Comparison of ENCODE assay signal across 1 cellular context in the genomic region with DNA sequence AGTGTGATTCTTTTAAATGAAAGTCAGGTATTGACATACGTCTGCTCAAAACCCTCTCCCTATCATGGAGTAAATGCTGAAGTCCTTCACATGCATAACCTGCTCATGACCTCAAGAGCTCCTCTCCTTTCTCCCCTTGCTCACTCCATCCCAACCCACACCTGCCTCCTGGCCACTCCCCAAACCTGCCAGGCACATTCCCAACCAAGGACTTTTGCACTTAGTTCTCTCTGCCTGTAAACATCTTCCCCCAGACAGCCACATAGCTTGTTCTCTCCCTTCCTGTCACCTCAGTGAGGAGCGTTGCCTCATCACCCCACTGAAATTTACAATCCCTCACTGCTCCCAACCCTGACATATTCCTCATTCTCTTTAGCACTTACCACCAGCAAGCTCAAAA.
TF ChIP-seq lines count a peak whose summit lies in the region.

No MANE protein-coding gene starts in this region.

TF ChIP-seq in HepG2, 621 proteins besides CTCF, POLR2A, EP300 and RAD21:
- TF ChIP-seq HCFC1 (IDR thresholded peaks at IDR 0.05; ENCODE audit: low read depth, low read length) (no peak), ZNF75D (CRISPR knock-in tag; IDR thresholded peaks at IDR 0.05; ENCODE audit: borderline replicate concordance) (no peak), HNF4A (CRISPR knock-in tag; IDR thresholded peaks at IDR 0.05) (peak; percentile 51; the same call in 1 of the 2 replicates), SAP130 (CRISPR knock-in tag; IDR thresholded peaks at IDR 0.05; ENCODE audit: low read depth) (peak; percentile 39), SP5 (CRISPR knock-in tag; IDR thresholded peaks at IDR 0.05; ENCODE audit: borderline replicate concordance, low read depth) (no peak), ZNF775 (CRISPR knock-in tag; IDR thresholded peaks at IDR 0.05; ENCODE audit: borderline replicate concordance) (peak; percentile 96), FOXA1 (IDR thresholded peaks at IDR 0.05) (no peak), FOXA1 (CRISPR knock-in tag; IDR thresholded peaks at IDR 0.05) (peak; percentile 33; the same call in 1 of the 2 replicates), BHLHE40 (IDR thresholded peaks at IDR 0.05; ENCODE audit: low read length) (no peak), FOXA3 (CRISPR knock-in tag; IDR thresholded peaks at IDR 0.05) (peak; percentile 37; the same call in 1 of the 2 replicates), ZNF17 (CRISPR knock-in tag; IDR thresholded peaks at IDR 0.05) (no peak), FOXK1 (CRISPR knock-in tag; IDR thresholded peaks at IDR 0.05; ENCODE audit: borderline replicate concordance, low read depth) (0 out of 2 replicates have a peak, but pooled peaks have one; percentile 34), ZNF383 (CRISPR knock-in tag; IDR thresholded peaks at IDR 0.05; ENCODE audit: borderline replicate concordance) (no peak), SMC3 (IDR thresholded peaks at IDR 0.05; ENCODE audit: low read length) (0 out of 2 replicates have a peak, but pooled peaks have one; percentile 2), TEAD3 (CRISPR knock-in tag; optimal IDR thresholded peaks at IDR 0.05; ENCODE audit: borderline replicate concordance) (peak; percentile 77), FOSL2 (CRISPR knock-in tag; IDR thresholded peaks at IDR 0.05) (0 out of 2 replicates have a peak, but pooled peaks have one; percentile 17), BORCS8-MEF2B (CRISPR knock-in tag; IDR thresholded peaks at IDR 0.05) (0 out of 2 replicates have a peak, but pooled peaks have one; percentile 23), FOXO1 (CRISPR knock-in tag; IDR thresholded peaks at IDR 0.05) (peak; percentile 68; the same call in 1 of the 2 replicates), CCDC6 (CRISPR knock-in tag; IDR thresholded peaks at IDR 0.05) (no peak), HIVEP1 (CRISPR knock-in tag; IDR thresholded peaks at IDR 0.05) (no peak), NR2F6 (IDR thresholded peaks at IDR 0.05) (no peak), NR2F6 (CRISPR knock-in tag; IDR thresholded peaks at IDR 0.05) (0 out of 2 replicates have a peak, but pooled peaks have one; percentile 18), ZNF292 (CRISPR knock-in tag; IDR thresholded peaks at IDR 0.05; ENCODE audit: borderline replicate concordance, low read depth) (peak; percentile 37; the same call in 1 of the 2 replicates), ARNT2 (CRISPR knock-in tag; IDR thresholded peaks at IDR 0.05; ENCODE audit: low read depth) (no peak), SMYD3 (CRISPR knock-in tag; IDR thresholded peaks at IDR 0.05) (peak; percentile 55; the same call in 1 of the 2 replicates), CEBPG (CRISPR knock-in tag; IDR thresholded peaks at IDR 0.05) (peak; percentile 77), SALL1 (CRISPR knock-in tag; IDR thresholded peaks at IDR 0.05) (0 out of 2 replicates have a peak, but pooled peaks have one; percentile 18), CEBPB (IDR thresholded peaks at IDR 0.05; ENCODE audit: borderline replicate concordance, low read depth, low read length) (peak; percentile 75), LCORL (IDR thresholded peaks at IDR 0.05) (no peak; the same call in 1 of the 2 replicates), LCORL (CRISPR knock-in tag; IDR thresholded peaks at IDR 0.05) (peak; percentile 60)
- TF ChIP-seq, protein P1, sequence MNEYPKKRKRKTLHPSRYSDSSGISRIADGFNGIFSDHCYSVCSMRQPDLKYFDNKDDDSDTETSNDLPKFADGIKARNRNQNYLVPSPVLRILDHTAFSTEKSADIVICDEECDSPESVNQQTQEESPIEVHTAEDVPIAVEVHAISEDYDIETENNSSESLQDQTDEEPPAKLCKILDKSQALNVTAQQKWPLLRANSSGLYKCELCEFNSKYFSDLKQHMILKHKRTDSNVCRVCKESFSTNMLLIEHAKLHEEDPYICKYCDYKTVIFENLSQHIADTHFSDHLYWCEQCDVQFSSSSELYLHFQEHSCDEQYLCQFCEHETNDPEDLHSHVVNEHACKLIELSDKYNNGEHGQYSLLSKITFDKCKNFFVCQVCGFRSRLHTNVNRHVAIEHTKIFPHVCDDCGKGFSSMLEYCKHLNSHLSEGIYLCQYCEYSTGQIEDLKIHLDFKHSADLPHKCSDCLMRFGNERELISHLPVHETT (CRISPR knock-in tag; conservative IDR thresholded peaks at IDR 0.05), result no peak
- TF ChIP-seq, protein P2, sequence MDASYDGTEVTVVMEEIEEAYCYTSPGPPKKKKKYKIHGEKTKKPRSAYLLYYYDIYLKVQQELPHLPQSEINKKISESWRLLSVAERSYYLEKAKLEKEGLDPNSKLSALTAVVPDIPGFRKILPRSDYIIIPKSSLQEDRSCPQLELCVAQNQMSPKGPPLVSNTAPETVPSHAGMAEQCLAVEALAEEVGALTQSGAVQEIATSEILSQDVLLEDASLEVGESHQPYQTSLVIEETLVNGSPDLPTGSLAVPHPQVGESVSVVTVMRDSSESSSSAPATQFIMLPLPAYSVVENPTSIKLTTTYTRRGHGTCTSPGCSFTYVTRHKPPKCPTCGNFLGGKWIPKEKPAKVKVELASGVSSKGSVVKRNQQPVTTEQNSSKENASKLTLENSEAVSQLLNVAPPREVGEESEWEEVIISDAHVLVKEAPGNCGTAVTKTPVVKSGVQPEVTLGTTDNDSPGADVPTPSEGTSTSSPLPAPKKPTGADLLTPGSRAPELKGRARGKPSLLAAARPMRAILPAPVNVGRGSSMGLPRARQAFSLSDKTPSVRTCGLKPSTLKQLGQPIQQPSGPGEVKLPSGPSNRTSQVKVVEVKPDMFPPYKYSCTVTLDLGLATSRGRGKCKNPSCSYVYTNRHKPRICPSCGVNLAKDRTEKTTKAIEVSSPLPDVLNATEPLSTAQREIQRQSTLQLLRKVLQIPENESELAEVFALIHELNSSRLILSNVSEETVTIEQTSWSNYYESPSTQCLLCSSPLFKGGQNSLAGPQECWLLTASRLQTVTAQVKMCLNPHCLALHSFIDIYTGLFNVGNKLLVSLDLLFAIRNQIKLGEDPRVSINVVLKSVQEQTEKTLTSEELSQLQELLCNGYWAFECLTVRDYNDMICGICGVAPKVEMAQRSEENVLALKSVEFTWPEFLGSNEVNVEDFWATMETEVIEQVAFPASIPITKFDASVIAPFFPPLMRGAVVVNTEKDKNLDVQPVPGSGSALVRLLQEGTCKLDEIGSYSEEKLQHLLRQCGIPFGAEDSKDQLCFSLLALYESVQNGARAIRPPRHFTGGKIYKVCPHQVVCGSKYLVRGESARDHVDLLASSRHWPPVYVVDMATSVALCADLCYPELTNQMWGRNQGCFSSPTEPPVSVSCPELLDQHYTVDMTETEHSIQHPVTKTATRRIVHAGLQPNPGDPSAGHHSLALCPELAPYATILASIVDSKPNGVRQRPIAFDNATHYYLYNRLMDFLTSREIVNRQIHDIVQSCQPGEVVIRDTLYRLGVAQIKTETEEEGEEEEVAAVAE (CRISPR knock-in tag; IDR thresholded peaks at IDR 0.05; ENCODE audit: borderline replicate concordance), result 0 out of 2 replicates have a peak, but pooled peaks have one; percentile 53
- TF ChIP-seq, protein P3, sequence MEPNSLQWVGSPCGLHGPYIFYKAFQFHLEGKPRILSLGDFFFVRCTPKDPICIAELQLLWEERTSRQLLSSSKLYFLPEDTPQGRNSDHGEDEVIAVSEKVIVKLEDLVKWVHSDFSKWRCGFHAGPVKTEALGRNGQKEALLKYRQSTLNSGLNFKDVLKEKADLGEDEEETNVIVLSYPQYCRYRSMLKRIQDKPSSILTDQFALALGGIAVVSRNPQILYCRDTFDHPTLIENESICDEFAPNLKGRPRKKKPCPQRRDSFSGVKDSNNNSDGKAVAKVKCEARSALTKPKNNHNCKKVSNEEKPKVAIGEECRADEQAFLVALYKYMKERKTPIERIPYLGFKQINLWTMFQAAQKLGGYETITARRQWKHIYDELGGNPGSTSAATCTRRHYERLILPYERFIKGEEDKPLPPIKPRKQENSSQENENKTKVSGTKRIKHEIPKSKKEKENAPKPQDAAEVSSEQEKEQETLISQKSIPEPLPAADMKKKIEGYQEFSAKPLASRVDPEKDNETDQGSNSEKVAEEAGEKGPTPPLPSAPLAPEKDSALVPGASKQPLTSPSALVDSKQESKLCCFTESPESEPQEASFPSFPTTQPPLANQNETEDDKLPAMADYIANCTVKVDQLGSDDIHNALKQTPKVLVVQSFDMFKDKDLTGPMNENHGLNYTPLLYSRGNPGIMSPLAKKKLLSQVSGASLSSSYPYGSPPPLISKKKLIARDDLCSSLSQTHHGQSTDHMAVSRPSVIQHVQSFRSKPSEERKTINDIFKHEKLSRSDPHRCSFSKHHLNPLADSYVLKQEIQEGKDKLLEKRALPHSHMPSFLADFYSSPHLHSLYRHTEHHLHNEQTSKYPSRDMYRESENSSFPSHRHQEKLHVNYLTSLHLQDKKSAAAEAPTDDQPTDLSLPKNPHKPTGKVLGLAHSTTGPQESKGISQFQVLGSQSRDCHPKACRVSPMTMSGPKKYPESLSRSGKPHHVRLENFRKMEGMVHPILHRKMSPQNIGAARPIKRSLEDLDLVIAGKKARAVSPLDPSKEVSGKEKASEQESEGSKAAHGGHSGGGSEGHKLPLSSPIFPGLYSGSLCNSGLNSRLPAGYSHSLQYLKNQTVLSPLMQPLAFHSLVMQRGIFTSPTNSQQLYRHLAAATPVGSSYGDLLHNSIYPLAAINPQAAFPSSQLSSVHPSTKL (CRISPR knock-in tag; IDR thresholded peaks at IDR 0.05), result peak; percentile 21; the same call in 1 of the 2 replicates
- TF ChIP-seq, protein P4, sequence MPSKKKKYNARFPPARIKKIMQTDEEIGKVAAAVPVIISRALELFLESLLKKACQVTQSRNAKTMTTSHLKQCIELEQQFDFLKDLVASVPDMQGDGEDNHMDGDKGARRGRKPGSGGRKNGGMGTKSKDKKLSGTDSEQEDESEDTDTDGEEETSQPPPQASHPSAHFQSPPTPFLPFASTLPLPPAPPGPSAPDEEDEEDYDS (CRISPR knock-in tag; IDR thresholded peaks at IDR 0.05), result 0 out of 2 replicates have a peak, but pooled peaks have one; percentile 22
- TF ChIP-seq, protein P5, sequence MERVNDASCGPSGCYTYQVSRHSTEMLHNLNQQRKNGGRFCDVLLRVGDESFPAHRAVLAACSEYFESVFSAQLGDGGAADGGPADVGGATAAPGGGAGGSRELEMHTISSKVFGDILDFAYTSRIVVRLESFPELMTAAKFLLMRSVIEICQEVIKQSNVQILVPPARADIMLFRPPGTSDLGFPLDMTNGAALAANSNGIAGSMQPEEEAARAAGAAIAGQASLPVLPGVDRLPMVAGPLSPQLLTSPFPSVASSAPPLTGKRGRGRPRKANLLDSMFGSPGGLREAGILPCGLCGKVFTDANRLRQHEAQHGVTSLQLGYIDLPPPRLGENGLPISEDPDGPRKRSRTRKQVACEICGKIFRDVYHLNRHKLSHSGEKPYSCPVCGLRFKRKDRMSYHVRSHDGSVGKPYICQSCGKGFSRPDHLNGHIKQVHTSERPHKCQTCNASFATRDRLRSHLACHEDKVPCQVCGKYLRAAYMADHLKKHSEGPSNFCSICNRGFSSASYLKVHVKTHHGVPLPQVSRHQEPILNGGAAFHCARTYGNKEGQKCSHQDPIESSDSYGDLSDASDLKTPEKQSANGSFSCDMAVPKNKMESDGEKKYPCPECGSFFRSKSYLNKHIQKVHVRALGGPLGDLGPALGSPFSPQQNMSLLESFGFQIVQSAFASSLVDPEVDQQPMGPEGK (CRISPR knock-in tag; IDR thresholded peaks at IDR 0.05), result 0 out of 2 replicates have a peak, but pooled peaks have one; percentile 24
- TF ChIP-seq, protein P6, sequence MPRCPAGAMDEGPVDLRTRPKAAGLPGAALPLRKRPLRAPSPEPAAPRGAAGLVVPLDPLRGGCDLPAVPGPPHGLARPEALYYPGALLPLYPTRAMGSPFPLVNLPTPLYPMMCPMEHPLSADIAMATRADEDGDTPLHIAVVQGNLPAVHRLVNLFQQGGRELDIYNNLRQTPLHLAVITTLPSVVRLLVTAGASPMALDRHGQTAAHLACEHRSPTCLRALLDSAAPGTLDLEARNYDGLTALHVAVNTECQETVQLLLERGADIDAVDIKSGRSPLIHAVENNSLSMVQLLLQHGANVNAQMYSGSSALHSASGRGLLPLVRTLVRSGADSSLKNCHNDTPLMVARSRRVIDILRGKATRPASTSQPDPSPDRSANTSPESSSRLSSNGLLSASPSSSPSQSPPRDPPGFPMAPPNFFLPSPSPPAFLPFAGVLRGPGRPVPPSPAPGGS (CRISPR knock-in tag; IDR thresholded peaks at IDR 0.05), result 0 out of 2 replicates have a peak, but pooled peaks have one; percentile 36
- TF ChIP-seq, protein P7, sequence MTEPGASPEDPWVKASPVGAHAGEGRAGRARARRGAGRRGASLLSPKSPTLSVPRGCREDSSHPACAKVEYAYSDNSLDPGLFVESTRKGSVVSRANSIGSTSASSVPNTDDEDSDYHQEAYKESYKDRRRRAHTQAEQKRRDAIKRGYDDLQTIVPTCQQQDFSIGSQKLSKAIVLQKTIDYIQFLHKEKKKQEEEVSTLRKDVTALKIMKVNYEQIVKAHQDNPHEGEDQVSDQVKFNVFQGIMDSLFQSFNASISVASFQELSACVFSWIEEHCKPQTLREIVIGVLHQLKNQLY (CRISPR knock-in tag; IDR thresholded peaks at IDR 0.05), result 0 out of 2 replicates have a peak, but pooled peaks have one; percentile 29
- TF ChIP-seq, protein P8, sequence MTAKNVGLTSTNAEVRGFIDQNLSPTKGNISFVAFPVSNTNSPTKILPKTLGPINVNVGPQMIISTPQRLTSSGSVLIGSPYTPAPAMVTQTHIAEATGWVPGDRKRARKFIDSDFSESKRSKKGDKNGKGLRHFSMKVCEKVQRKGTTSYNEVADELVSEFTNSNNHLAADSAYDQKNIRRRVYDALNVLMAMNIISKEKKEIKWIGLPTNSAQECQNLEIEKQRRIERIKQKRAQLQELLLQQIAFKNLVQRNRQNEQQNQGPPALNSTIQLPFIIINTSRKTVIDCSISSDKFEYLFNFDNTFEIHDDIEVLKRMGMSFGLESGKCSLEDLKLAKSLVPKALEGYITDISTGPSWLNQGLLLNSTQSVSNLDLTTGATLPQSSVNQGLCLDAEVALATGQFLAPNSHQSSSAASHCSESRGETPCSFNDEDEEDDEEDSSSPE (CRISPR knock-in tag; IDR thresholded peaks at IDR 0.05), result no peak
